Comparison of ENCODE assay signal across 24 cellular contexts in genomic region chrX:17680732-17681413, GRCh38. TPM values are rescaled to one million over a fixed set of nuclear protein-coding genes. Genes with fewer than 3 reads are reported as not detected.
A peak's percentile ranks its signal among the peaks of the same experiment; 100 is the strongest.
DNase-seq lines count a peak whose midpoint lies in the region; ATAC-seq lines count a peak whose summit lies in the region.
"Had no signal": no experiment of that assay in that cellular context is flagged by ENCODE, and none has a peak within 500 bp of the region (broad histone marks: within the 10 kb centered on the region; RNA-seq: fewer than 3 reads in every experiment).

No MANE protein-coding gene starts in this region.

- H3K4me1 ChIP-seq in SJSA1 (replicated peaks) (peaks cover 25% of the 10 kb centered on the region), right cardiac atrium (ENCODE audit: control insufficient read depth, insufficient read depth, low read length) (no peaks in the 10 kb centered on the region)
- H3K4me1 ChIP-seq: thyroid gland had no signal

- ATAC-seq in GM21825 (IDR thresholded peaks at IDR 0.05; ENCODE audit: unreplicated experiment) (no peak), HG03520 (IDR thresholded peaks at IDR 0.05; ENCODE audit: unreplicated experiment) (no peak), right cardiac atrium (no peak)
- ATAC-seq: gastroesophageal sphincter; lower lobe of right lung; Right ventricle myocardium inferior; stimulated activated naive CD8-positive, alpha-beta T cell treated with anti-CD3 and anti-CD28 coated beads, Interleukin-15, Interleukin-2, amounts not matched to agents 100 U/mL and 50 U/mL, for 24 hours had no signal

- H3K36me3 ChIP-seq in SJSA1 = no peaks in the 10 kb centered on the region
- H3K36me3 ChIP-seq: gastroesophageal sphincter, lower lobe of right lung, thyroid gland had no signal

- H3K4me3 ChIP-seq in SJSA1 (no peak overlapping the region), right cardiac atrium (ENCODE audit: low read length) (no peak overlapping the region)
- H3K4me3 ChIP-seq: gastroesophageal sphincter, lower lobe of right lung, mucosa of descending colon, thyroid gland had no signal

- H3K27ac ChIP-seq in SJSA1 (peak overlapping the region; percentile 34; the same call in 1 of the 2 replicates), right cardiac atrium (ENCODE audit: low read length) (no peak overlapping the region)
- H3K27ac ChIP-seq: gastroesophageal sphincter, lower lobe of right lung, thyroid gland had no signal

- intact Hi-C loops in right cardiac atrium (cut with DNase I) = loop anchor here in 2 of 4 donors (10.0 kb wide), 1 partner anchor 146 kb away; no protein-coding TSS in a partner anchor

- WGBS in right cardiac atrium = 81% methylated on average over 1 of the region's 1 CpG

- no peaks in the 10 kb centered on the region for H3K27me3 ChIP-seq in SJSA1 (replicated peaks)
- no peaks in the 10 kb centered on the region for H3K27me3 ChIP-seq in right cardiac atrium (ENCODE audit: control insufficient read depth, insufficient read depth)
- H3K27me3 ChIP-seq: gastroesophageal sphincter, thyroid gland had no signal

- H3K9me3 ChIP-seq in SJSA1 (replicated peaks) (no peaks in the 10 kb centered on the region), right cardiac atrium (ENCODE audit: control insufficient read depth, low read length) (no peaks in the 10 kb centered on the region)
- H3K9me3 ChIP-seq: gastroesophageal sphincter, lower lobe of right lung, mucosa of descending colon, thyroid gland had no signal

- DNase-seq in AG08396 (ENCODE audit: low spot score) (peak; percentile 37), EH (ENCODE audit: low read depth) (peak; percentile 63), SJSA1 (ENCODE audit: low read depth in 1 of 2, low spot score in 2 of 2) (peak in 1 of 2 experiments; percentile 37), fibroblast of peridontal ligament (ENCODE audit: extremely low read depth) (peak; percentile 16), right cardiac atrium (no peak)
- DNase-seq in stimulated activated CD8-positive, alpha-beta memory T cell treated with anti-CD3 and anti-CD28 coated beads, Interleukin-4, amount 100 ng/mL, for 48 hours = no peak
- DNase-seq: ACHN; activated CD4-positive, alpha-beta memory T cell treated with anti-CD3 and anti-CD28 coated beads, Interleukin-2, amount 10 ng/mL, durations not matched to agents 7 days and 5 days; activated CD4-positive, CD25-positive, alpha-beta regulatory T cell treated with anti-CD3 and anti-CD28 coated beads, Interleukin-2, amount 50 U/mL, for 72 hours; CD4-positive, alpha-beta T cell; erythroblast; GOT3; lower lobe of right lung; mucosa of descending colon; NCI-H1105; NCI-H2029; stimulated activated CD4-positive, alpha-beta T cell treated with anti-CD3 and anti-CD28 coated beads, Interleukin-4, amount 100 ng/mL, for 4 hours; stimulated activated naive CD8-positive, alpha-beta T cell treated with anti-CD3 and anti-CD28 coated beads, Interleukin-15, Interleukin-2, amounts not matched to agents 100 U/mL and 50 U/mL, for 24 hours; thyroid gland had no signal

RNA-seq across cellular contexts. Expression of gene SCML1, which starts 56.4 kb away (rescaled TPM):
- 20.7 and 30.5 TPM in 2 replicates for total RNA-seq in SJSA1 (2014; rRNA removed; shearing (Covaris generic))
- total RNA-seq in right cardiac atrium = 1 to 10 TPM; 6.6 to 9.1 (median 7.8) TPM
- 7.4 TPM for polyA plus RNA-seq in right cardiac atrium
- total RNA-seq: OCI-LY7 had no signal

Comparison
In these comparisons a context has a peak if more than half of its experiments do, and no peak if none do; other contexts are left out.
1. DNase-seq: peak in AG08396 (single experiment), EH (single experiment) and fibroblast of peridontal ligament (single experiment); none in stimulated activated CD8-positive, alpha-beta memory T cell treated with anti-CD3 and anti-CD28 coated beads, Interleukin-4, amount 100 ng/mL, for 48 hours (single experiment) and right cardiac atrium (0 of 3).